Comparison of ENCODE assay signal across 1 cellular context in the genomic region with DNA sequence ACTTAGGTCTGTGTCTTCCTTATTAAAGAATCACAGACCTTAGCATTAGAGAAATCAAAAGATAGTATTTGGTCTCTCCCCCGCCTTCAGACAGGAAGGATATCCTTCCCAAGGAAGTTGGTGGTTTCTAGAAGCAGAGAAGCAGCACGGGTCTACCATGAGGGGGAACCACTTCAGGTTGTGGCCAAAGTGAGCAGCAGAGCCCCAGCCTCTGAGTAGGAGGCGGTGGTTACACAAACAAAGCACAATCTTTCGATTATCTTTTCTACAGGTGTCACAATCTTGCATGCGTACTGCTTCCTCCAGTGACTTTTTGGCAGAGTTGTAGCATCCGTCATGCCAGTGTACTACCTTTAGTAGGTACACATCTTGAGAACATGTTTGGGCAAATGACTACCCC.
TF ChIP-seq lines count a peak whose summit lies in the region.

No MANE protein-coding gene starts in this region.

TF ChIP-seq in GM23338, 12 proteins besides CTCF, POLR2A, EP300 and RAD21:
- TF ChIP-seq ZNF114 (CRISPR knock-in tag; IDR thresholded peaks at IDR 0.05) (no peak), ZNF331 (CRISPR knock-in tag; IDR thresholded peaks at IDR 0.05; ENCODE audit: low read depth) (no peak), EZH2phosphoT487 (IDR thresholded peaks at IDR 0.05; ENCODE audit: unreplicated experiment) (no peak), JUNB (IDR thresholded peaks at IDR 0.05; ENCODE audit: unreplicated experiment) (no peak), NANOG (IDR thresholded peaks at IDR 0.05; ENCODE audit: borderline replicate concordance) (no peak), POLR2AphosphoS5 (IDR thresholded peaks at IDR 0.05; ENCODE audit: low read depth) (no peak), CREB1 (CRISPR knock-in tag; IDR thresholded peaks at IDR 0.05; ENCODE audit: low read depth) (no peak), EZH2 (IDR thresholded peaks at IDR 0.05; ENCODE audit: low read depth, unreplicated experiment) (no peak), STAT1 (IDR thresholded peaks at IDR 0.05; ENCODE audit: unreplicated experiment) (no peak)
- TF ChIP-seq, protein P1, sequence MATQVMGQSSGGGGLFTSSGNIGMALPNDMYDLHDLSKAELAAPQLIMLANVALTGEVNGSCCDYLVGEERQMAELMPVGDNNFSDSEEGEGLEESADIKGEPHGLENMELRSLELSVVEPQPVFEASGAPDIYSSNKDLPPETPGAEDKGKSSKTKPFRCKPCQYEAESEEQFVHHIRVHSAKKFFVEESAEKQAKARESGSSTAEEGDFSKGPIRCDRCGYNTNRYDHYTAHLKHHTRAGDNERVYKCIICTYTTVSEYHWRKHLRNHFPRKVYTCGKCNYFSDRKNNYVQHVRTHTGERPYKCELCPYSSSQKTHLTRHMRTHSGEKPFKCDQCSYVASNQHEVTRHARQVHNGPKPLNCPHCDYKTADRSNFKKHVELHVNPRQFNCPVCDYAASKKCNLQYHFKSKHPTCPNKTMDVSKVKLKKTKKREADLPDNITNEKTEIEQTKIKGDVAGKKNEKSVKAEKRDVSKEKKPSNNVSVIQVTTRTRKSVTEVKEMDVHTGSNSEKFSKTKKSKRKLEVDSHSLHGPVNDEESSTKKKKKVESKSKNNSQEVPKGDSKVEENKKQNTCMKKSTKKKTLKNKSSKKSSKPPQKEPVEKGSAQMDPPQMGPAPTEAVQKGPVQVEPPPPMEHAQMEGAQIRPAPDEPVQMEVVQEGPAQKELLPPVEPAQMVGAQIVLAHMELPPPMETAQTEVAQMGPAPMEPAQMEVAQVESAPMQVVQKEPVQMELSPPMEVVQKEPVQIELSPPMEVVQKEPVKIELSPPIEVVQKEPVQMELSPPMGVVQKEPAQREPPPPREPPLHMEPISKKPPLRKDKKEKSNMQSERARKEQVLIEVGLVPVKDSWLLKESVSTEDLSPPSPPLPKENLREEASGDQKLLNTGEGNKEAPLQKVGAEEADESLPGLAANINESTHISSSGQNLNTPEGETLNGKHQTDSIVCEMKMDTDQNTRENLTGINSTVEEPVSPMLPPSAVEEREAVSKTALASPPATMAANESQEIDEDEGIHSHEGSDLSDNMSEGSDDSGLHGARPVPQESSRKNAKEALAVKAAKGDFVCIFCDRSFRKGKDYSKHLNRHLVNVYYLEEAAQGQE (IDR thresholded peaks at IDR 0.05; ENCODE audit: unreplicated experiment): no peak
- TF ChIP-seq, protein P2, sequence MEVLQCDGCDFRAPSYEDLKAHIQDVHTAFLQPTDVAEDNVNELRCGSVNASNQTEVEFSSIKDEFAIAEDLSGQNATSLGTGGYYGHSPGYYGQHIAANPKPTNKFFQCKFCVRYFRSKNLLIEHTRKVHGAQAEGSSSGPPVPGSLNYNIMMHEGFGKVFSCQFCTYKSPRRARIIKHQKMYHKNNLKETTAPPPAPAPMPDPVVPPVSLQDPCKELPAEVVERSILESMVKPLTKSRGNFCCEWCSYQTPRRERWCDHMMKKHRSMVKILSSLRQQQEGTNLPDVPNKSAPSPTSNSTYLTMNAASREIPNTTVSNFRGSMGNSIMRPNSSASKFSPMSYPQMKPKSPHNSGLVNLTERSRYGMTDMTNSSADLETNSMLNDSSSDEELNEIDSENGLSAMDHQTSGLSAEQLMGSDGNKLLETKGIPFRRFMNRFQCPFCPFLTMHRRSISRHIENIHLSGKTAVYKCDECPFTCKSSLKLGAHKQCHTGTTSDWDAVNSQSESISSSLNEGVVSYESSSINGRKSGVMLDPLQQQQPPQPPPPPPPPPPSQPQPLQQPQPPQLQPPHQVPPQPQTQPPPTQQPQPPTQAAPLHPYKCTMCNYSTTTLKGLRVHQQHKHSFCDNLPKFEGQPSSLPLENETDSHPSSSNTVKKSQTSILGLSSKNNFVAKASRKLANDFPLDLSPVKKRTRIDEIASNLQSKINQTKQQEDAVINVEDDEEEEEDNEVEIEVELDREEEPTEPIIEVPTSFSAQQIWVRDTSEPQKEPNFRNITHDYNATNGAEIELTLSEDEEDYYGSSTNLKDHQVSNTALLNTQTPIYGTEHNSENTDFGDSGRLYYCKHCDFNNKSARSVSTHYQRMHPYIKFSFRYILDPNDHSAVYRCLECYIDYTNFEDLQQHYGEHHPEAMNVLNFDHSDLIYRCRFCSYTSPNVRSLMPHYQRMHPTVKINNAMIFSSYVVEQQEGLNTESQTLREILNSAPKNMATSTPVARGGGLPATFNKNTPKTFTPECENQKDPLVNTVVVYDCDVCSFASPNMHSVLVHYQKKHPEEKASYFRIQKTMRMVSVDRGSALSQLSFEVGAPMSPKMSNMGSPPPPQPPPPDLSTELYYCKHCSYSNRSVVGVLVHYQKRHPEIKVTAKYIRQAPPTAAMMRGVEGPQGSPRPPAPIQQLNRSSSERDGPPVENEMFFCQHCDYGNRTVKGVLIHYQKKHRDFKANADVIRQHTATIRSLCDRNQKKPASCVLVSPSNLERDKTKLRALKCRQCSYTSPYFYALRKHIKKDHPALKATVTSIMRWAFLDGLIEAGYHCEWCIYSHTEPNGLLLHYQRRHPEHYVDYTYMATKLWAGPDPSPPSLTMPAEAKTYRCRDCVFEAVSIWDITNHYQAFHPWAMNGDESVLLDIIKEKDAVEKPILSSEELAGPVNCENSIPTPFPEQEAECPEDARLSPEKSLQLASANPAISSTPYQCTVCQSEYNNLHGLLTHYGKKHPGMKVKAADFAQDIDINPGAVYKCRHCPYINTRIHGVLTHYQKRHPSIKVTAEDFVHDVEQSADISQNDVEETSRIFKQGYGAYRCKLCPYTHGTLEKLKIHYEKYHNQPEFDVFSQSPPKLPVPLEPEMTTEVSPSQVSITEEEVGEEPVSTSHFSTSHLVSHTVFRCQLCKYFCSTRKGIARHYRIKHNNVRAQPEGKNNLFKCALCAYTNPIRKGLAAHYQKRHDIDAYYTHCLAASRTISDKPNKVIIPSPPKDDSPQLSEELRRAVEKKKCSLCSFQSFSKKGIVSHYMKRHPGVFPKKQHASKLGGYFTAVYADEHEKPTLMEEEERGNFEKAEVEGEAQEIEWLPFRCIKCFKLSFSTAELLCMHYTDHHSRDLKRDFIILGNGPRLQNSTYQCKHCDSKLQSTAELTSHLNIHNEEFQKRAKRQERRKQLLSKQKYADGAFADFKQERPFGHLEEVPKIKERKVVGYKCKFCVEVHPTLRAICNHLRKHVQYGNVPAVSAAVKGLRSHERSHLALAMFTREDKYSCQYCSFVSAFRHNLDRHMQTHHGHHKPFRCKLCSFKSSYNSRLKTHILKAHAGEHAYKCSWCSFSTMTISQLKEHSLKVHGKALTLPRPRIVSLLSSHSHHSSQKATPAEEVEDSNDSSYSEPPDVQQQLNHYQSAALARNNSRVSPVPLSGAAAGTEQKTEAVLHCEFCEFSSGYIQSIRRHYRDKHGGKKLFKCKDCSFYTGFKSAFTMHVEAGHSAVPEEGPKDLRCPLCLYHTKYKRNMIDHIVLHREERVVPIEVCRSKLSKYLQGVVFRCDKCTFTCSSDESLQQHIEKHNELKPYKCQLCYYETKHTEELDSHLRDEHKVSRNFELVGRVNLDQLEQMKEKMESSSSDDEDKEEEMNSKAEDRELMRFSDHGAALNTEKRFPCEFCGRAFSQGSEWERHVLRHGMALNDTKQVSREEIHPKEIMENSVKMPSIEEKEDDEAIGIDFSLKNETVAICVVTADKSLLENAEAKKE (CRISPR knock-in tag; IDR thresholded peaks at IDR 0.05): no peak
- TF ChIP-seq, protein P3, sequence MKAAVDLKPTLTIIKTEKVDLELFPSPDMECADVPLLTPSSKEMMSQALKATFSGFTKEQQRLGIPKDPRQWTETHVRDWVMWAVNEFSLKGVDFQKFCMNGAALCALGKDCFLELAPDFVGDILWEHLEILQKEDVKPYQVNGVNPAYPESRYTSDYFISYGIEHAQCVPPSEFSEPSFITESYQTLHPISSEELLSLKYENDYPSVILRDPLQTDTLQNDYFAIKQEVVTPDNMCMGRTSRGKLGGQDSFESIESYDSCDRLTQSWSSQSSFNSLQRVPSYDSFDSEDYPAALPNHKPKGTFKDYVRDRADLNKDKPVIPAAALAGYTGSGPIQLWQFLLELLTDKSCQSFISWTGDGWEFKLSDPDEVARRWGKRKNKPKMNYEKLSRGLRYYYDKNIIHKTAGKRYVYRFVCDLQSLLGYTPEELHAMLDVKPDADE (IDR thresholded peaks at IDR 0.05): no peak
